Comparison of ENCODE assay signal across 1 cellular context in the genomic region with DNA sequence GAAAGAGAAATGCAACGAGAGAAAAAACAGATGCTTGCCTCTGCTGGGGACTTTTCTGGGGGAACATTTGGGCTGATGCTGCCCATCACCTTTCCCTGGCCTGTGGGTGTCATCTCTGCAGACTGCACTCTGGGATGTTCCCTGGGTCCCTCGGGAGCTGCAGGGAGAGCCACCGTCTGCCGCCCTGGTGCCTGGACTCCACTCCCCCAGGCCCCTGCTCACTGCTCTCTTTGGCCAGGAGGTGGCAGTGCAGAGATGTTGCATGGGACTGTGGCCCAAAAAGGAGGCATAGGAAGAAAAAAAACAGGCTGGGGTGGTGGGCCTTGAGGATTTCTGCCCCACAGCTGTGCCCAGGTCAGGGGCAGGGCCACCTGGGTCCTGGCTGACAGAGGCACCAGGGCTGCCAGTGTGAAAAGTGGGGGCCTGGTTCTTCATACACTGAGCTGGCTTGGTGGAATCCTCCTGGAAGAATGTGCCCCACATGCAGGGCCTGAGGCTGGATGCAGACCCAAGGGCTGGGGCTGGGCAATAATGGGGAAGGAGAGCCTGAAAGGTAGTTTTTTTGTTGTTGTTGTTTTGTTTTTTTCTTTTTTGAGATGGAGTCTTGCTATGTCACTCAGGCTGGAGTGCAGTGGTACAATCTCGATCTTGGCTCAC.
TF ChIP-seq lines count a peak whose summit lies in the region.

No MANE protein-coding gene starts in this region.

TF ChIP-seq in HEK293, 187 proteins besides CTCF, POLR2A, EP300 and RAD21 (continued from another document):
- 0 out of 2 replicates have a peak, but pooled peaks have one; percentile 32 for TF ChIP-seq PATZ1 (tag by site-specific recombination; IDR thresholded peaks at IDR 0.05)
